Comparison of ENCODE assay signal across 8 cellular contexts in genomic region chr2:191150121-191150450, GRCh38. TPM values are rescaled to one million over a fixed set of nuclear protein-coding genes. Genes with fewer than 3 reads are reported as not detected.
DNase-seq lines count a peak whose midpoint lies in the region; ATAC-seq and TF ChIP-seq lines count a peak whose summit lies in the region.

No MANE protein-coding gene starts in this region.

- no peak overlapping the region for H3K27ac Mint-ChIP-seq in brain

- no peaks in the 10 kb centered on the region for H3K79me2 ChIP-seq in ACC112 (ENCODE audit: control insufficient read depth, insufficient read depth, low read length, unreplicated experiment)

- H3K27me3 ChIP-seq in ACC112 (ENCODE audit: insufficient read depth, low read length) (no peaks in the 10 kb centered on the region), mononuclear cell (ENCODE audit: insufficient read depth, low read length) (no peaks in the 10 kb centered on the region)

- peak overlapping the region; percentile 99 for H2AFZ ChIP-seq in ACC112 (ENCODE audit: low read length, unreplicated experiment)

- H3K4me1 Mint-ChIP-seq in brain, result peaks cover 16% of the 10 kb centered on the region

- no peaks in the 10 kb centered on the region for H3K9me3 ChIP-seq in mononuclear cell (ENCODE audit: low read depth, low read length)

- H3K4me3 ChIP-seq in ACC112 (ENCODE audit: low read depth, low read length) (peak overlapping the region; percentile 82), mononuclear cell (ENCODE audit: low read length) (peak overlapping the region; percentile 74)

- H3K27me3 Mint-ChIP-seq in brain, result peaks cover 6% of the 10 kb centered on the region

- ATAC-seq in GM19372 (IDR thresholded peaks at IDR 0.05; ENCODE audit: low read depth, unreplicated experiment), result peak; percentile 21
- ATAC-seq in HG03378 (IDR thresholded peaks at IDR 0.05; ENCODE audit: unreplicated experiment), result peak; percentile 19
- no peak for ATAC-seq in GM18520 (IDR thresholded peaks at IDR 0.05; ENCODE audit: unreplicated experiment)

- peaks cover 14% of the 10 kb centered on the region for H3K4me1 ChIP-seq in ACC112 (ENCODE audit: control insufficient read depth, insufficient read depth, low read length, unreplicated experiment)
- peaks cover 17% of the 10 kb centered on the region for H3K4me1 ChIP-seq in mononuclear cell (ENCODE audit: insufficient read depth, low read length)

- DNase-seq in cerebellar nuclear complex (lab: John Stamatoyannopoulos, UW) (no peak), SIG-M5 treated with dmso at 0.1 percent for 504 hours (lab: John Stamatoyannopoulos, UW; ENCODE audit: unreplicated experiment) (no peak)

- no peaks in the 10 kb centered on the region for H3K36me3 Mint-ChIP-seq in brain

- no peak for TF ChIP-seq CTCF in brain (conservative IDR thresholded peaks at IDR 0.05)

- peak overlapping the region; percentile 77 to 84 (median 83) for H3K4me3 Mint-ChIP-seq in brain

- no peaks in the 10 kb centered on the region for H3K9me3 Mint-ChIP-seq in brain

- no peak overlapping the region for H3K27ac ChIP-seq in ACC112 (ENCODE audit: low read depth, low read length)

- no peaks in the 10 kb centered on the region for H3K36me3 ChIP-seq in ACC112 (ENCODE audit: insufficient read depth, low read length)

RNA-seq across cellular contexts. Expression of gene STAT4, which starts 0.7 kb away (rescaled TPM):
- 2.0 TPM for polyA plus RNA-seq in brain (ENCODE audit: insufficient read depth, low read depth, low replicate concordance)
- total RNA-seq in mononuclear cell, result 163 TPM
